ENCODE assay signal across 18 cellular contexts in the genomic region with DNA sequence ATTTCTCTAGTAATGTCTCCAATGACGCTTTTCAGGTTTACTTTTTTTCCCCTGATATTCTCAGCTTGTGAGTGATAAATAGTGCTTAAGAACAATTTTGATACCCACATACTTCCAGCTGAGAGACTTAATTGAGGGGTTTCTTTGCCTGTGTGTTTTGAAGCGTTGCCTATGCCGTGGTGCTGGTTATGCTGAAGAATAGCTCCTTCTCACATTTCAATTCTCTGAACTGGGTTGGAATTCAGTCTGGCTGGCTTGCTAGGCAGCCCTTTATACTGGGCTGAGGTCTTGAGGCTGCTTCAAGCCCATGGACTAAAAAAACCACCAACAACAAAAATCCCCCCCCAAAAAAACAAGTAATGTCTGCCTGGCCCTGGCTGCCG.
DNase-seq lines count a peak whose midpoint lies in the region; ATAC-seq and TF ChIP-seq lines count a peak whose summit lies in the region.
"Had no signal": no experiment of that assay in that cellular context is flagged by ENCODE, and none has a peak within 500 bp of the region (broad histone marks: within the 10 kb centered on the region; RNA-seq: fewer than 3 reads in every experiment).

No MANE protein-coding gene starts in this region.

- H3K4me3 ChIP-seq in astrocyte of the spinal cord (ENCODE audit: low read depth, low read length), result no peak overlapping the region
- H3K4me3 ChIP-seq: lung, skin epidermis had no signal

- ATAC-seq in stimulated activated naive CD8-positive, alpha-beta T cell treated with anti-CD3 and anti-CD28 coated beads, Interleukin-15, amount 100 ng/mL, for 72 hours, result no peak
- no peak for ATAC-seq in GM18861 (IDR thresholded peaks at IDR 0.05; ENCODE audit: unreplicated experiment)
- ATAC-seq: activated T-cell treated with anti-CD3 and anti-CD28 coated beads, Interleukin-2, amount 50 U/mL, for 4 hours; Panc1; T-cell had no signal

- H3K9me3 ChIP-seq in KOPT-K1 (ENCODE audit: insufficient read depth, low read length, poor library complexity, severe bottlenecking), result peaks cover 18% of the 10 kb centered on the region

- H3K9me3 Mint-ChIP-seq in stimulated activated naive CD8-positive, alpha-beta T cell treated with anti-CD3 and anti-CD28 coated beads, Interleukin-15, Interleukin-2, amounts not matched to agents 100 ng/mL and 50 ng/mL, for 24 hours, result no peaks in the 10 kb centered on the region
- H3K9me3 Mint-ChIP-seq in stimulated activated naive CD8-positive, alpha-beta T cell treated with anti-CD3 and anti-CD28 coated beads, Interleukin-15, amount 100 ng/mL, for 72 hours, result peaks cover 11 to 27% of the 10 kb centered on the region in 2 donors
- H3K9me3 Mint-ChIP-seq in type B pancreatic cell, result no peaks in the 10 kb centered on the region

- no peaks in the 10 kb centered on the region for H3K27me3 Mint-ChIP-seq in stimulated activated naive CD8-positive, alpha-beta T cell treated with anti-CD3 and anti-CD28 coated beads, Interleukin-15, Interleukin-2, amounts not matched to agents 100 ng/mL and 50 ng/mL, for 24 hours
- H3K27me3 Mint-ChIP-seq in stimulated activated naive CD8-positive, alpha-beta T cell treated with anti-CD3 and anti-CD28 coated beads, Interleukin-15, amount 100 ng/mL, for 72 hours, result no peaks in the 10 kb centered on the region
- peaks cover 4% of the 10 kb centered on the region for H3K27me3 Mint-ChIP-seq in type B pancreatic cell
- H3K27me3 Mint-ChIP-seq: T-cell had no signal

- H3K27ac Mint-ChIP-seq in stimulated activated naive CD8-positive, alpha-beta T cell treated with anti-CD3 and anti-CD28 coated beads, Interleukin-15, Interleukin-2, amounts not matched to agents 100 ng/mL and 50 ng/mL, for 24 hours, result no peak overlapping the region
- no peak overlapping the region for H3K27ac Mint-ChIP-seq in stimulated activated naive CD8-positive, alpha-beta T cell treated with anti-CD3 and anti-CD28 coated beads, Interleukin-15, amount 100 ng/mL, for 72 hours
- H3K27ac Mint-ChIP-seq in type B pancreatic cell, result peak overlapping the region; percentile 29
- H3K27ac Mint-ChIP-seq: T-cell had no signal

- in situ Hi-C loops in astrocyte of the spinal cord (cut with HindIII; ENCODE audit: low sequenced_read_pairs), result no loop called here

- no peaks in the 10 kb centered on the region for H3K36me3 Mint-ChIP-seq in stimulated activated naive CD8-positive, alpha-beta T cell treated with anti-CD3 and anti-CD28 coated beads, Interleukin-15, Interleukin-2, amounts not matched to agents 100 ng/mL and 50 ng/mL, for 24 hours (ENCODE audit: low read depth)
- H3K36me3 Mint-ChIP-seq in type B pancreatic cell, result no peaks in the 10 kb centered on the region
- H3K36me3 Mint-ChIP-seq: T-cell had no signal

- peak overlapping the region; percentile 94 for H3K27ac ChIP-seq in KOPT-K1 (ENCODE audit: low read depth, low read length, poor library complexity, severe bottlenecking)
- H3K27ac ChIP-seq: skin epidermis had no signal

- peak overlapping the region; percentile 5 for H3K4me3 Mint-ChIP-seq in stimulated activated naive CD8-positive, alpha-beta T cell treated with anti-CD3 and anti-CD28 coated beads, Interleukin-15, Interleukin-2, amounts not matched to agents 100 ng/mL and 50 ng/mL, for 24 hours
- H3K4me3 Mint-ChIP-seq in stimulated activated naive CD8-positive, alpha-beta T cell treated with anti-CD3 and anti-CD28 coated beads, Interleukin-15, amount 100 ng/mL, for 72 hours, result no peak overlapping the region
- no peak overlapping the region for H3K4me3 Mint-ChIP-seq in type B pancreatic cell
- H3K4me3 Mint-ChIP-seq: activated T-cell treated with anti-CD3 and anti-CD28 coated beads, Interleukin-2, amount 50 U/mL, for 4 hours; T-cell had no signal

- no peaks in the 10 kb centered on the region for H3K36me3 ChIP-seq in KOPT-K1 (ENCODE audit: insufficient read depth, low read length)

- TF ChIP-seq CTCF in astrocyte of the spinal cord (IDR thresholded peaks at IDR 0.05; ENCODE audit: low read depth, low read length) (no peak), type B pancreatic cell (conservative IDR thresholded peaks at IDR 0.05) (no peak)

- peaks cover 17% of the 10 kb centered on the region for H3K4me1 Mint-ChIP-seq in stimulated activated naive CD8-positive, alpha-beta T cell treated with anti-CD3 and anti-CD28 coated beads, Interleukin-15, Interleukin-2, amounts not matched to agents 100 ng/mL and 50 ng/mL, for 24 hours (ENCODE audit: low read depth)
- H3K4me1 Mint-ChIP-seq in stimulated activated naive CD8-positive, alpha-beta T cell treated with anti-CD3 and anti-CD28 coated beads, Interleukin-15, amount 100 ng/mL, for 72 hours, result peaks cover 22% of the 10 kb centered on the region
- peaks cover 25% of the 10 kb centered on the region for H3K4me1 Mint-ChIP-seq in type B pancreatic cell (ENCODE audit: unreplicated experiment)

- DNase-seq in stimulated activated naive CD8-positive, alpha-beta T cell treated with anti-CD3 and anti-CD28 coated beads, Interleukin-15, amount 100 ng/mL, for 72 hours, result no peak
- DNase-seq in astrocyte of the spinal cord (ENCODE audit: low read depth, low spot score) (peak; percentile 45), type B pancreatic cell (ENCODE audit: extremely low spot score, unreplicated experiment) (no peak), OCI-M2 (lab: John Stamatoyannopoulos, UW; ENCODE audit: unreplicated experiment) (no peak)
- DNase-seq in stimulated activated CD4-positive, alpha-beta T cell treated with anti-CD3 and anti-CD28 coated beads, Interleukin-12 subunit alpha, Interleukin-12 subunit beta, amount 100 ng/mL, for 4 hours, result no peak
- DNase-seq: activated CD4-positive, CD25-positive, alpha-beta regulatory T cell treated with anti-CD3 and anti-CD28 coated beads, Interleukin-2, amount 50 U/mL, for 72 hours; activated T-cell treated with anti-CD3 and anti-CD28 coated beads, Interleukin-2, amount 50 U/mL, for 4 hours; cerebellar nuclear complex; COR-L47; NCI-H446; substantia nigra had no signal
